2 cellular contexts compared by ENCODE assay signal in genomic region chr15:65310431-65311137, GRCh38.
TF ChIP-seq lines count a peak whose summit lies in the region.

No MANE protein-coding gene starts in this region.

TF ChIP-seq in HepG2, 621 proteins besides CTCF, POLR2A, EP300 and RAD21:
- TF ChIP-seq ZNF547 (CRISPR knock-in tag; IDR thresholded peaks at IDR 0.05) = no peak
- peak; percentile 53 for TF ChIP-seq ZNF770 (CRISPR knock-in tag; IDR thresholded peaks at IDR 0.05)
- 0 out of 2 replicates have a peak, but pooled peaks have one; percentile 29 for TF ChIP-seq ZMYM4 (CRISPR knock-in tag; IDR thresholded peaks at IDR 0.05)

TF ChIP-seq in GM23338, 12 proteins besides CTCF, POLR2A, EP300 and RAD21:
- TF ChIP-seq, protein P1, sequence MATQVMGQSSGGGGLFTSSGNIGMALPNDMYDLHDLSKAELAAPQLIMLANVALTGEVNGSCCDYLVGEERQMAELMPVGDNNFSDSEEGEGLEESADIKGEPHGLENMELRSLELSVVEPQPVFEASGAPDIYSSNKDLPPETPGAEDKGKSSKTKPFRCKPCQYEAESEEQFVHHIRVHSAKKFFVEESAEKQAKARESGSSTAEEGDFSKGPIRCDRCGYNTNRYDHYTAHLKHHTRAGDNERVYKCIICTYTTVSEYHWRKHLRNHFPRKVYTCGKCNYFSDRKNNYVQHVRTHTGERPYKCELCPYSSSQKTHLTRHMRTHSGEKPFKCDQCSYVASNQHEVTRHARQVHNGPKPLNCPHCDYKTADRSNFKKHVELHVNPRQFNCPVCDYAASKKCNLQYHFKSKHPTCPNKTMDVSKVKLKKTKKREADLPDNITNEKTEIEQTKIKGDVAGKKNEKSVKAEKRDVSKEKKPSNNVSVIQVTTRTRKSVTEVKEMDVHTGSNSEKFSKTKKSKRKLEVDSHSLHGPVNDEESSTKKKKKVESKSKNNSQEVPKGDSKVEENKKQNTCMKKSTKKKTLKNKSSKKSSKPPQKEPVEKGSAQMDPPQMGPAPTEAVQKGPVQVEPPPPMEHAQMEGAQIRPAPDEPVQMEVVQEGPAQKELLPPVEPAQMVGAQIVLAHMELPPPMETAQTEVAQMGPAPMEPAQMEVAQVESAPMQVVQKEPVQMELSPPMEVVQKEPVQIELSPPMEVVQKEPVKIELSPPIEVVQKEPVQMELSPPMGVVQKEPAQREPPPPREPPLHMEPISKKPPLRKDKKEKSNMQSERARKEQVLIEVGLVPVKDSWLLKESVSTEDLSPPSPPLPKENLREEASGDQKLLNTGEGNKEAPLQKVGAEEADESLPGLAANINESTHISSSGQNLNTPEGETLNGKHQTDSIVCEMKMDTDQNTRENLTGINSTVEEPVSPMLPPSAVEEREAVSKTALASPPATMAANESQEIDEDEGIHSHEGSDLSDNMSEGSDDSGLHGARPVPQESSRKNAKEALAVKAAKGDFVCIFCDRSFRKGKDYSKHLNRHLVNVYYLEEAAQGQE (IDR thresholded peaks at IDR 0.05; ENCODE audit: unreplicated experiment) = no peak
- TF ChIP-seq NANOG (IDR thresholded peaks at IDR 0.05; ENCODE audit: borderline replicate concordance) = no peak
- no peak for TF ChIP-seq STAT1 (IDR thresholded peaks at IDR 0.05; ENCODE audit: unreplicated experiment)
- TF ChIP-seq, protein P2, sequence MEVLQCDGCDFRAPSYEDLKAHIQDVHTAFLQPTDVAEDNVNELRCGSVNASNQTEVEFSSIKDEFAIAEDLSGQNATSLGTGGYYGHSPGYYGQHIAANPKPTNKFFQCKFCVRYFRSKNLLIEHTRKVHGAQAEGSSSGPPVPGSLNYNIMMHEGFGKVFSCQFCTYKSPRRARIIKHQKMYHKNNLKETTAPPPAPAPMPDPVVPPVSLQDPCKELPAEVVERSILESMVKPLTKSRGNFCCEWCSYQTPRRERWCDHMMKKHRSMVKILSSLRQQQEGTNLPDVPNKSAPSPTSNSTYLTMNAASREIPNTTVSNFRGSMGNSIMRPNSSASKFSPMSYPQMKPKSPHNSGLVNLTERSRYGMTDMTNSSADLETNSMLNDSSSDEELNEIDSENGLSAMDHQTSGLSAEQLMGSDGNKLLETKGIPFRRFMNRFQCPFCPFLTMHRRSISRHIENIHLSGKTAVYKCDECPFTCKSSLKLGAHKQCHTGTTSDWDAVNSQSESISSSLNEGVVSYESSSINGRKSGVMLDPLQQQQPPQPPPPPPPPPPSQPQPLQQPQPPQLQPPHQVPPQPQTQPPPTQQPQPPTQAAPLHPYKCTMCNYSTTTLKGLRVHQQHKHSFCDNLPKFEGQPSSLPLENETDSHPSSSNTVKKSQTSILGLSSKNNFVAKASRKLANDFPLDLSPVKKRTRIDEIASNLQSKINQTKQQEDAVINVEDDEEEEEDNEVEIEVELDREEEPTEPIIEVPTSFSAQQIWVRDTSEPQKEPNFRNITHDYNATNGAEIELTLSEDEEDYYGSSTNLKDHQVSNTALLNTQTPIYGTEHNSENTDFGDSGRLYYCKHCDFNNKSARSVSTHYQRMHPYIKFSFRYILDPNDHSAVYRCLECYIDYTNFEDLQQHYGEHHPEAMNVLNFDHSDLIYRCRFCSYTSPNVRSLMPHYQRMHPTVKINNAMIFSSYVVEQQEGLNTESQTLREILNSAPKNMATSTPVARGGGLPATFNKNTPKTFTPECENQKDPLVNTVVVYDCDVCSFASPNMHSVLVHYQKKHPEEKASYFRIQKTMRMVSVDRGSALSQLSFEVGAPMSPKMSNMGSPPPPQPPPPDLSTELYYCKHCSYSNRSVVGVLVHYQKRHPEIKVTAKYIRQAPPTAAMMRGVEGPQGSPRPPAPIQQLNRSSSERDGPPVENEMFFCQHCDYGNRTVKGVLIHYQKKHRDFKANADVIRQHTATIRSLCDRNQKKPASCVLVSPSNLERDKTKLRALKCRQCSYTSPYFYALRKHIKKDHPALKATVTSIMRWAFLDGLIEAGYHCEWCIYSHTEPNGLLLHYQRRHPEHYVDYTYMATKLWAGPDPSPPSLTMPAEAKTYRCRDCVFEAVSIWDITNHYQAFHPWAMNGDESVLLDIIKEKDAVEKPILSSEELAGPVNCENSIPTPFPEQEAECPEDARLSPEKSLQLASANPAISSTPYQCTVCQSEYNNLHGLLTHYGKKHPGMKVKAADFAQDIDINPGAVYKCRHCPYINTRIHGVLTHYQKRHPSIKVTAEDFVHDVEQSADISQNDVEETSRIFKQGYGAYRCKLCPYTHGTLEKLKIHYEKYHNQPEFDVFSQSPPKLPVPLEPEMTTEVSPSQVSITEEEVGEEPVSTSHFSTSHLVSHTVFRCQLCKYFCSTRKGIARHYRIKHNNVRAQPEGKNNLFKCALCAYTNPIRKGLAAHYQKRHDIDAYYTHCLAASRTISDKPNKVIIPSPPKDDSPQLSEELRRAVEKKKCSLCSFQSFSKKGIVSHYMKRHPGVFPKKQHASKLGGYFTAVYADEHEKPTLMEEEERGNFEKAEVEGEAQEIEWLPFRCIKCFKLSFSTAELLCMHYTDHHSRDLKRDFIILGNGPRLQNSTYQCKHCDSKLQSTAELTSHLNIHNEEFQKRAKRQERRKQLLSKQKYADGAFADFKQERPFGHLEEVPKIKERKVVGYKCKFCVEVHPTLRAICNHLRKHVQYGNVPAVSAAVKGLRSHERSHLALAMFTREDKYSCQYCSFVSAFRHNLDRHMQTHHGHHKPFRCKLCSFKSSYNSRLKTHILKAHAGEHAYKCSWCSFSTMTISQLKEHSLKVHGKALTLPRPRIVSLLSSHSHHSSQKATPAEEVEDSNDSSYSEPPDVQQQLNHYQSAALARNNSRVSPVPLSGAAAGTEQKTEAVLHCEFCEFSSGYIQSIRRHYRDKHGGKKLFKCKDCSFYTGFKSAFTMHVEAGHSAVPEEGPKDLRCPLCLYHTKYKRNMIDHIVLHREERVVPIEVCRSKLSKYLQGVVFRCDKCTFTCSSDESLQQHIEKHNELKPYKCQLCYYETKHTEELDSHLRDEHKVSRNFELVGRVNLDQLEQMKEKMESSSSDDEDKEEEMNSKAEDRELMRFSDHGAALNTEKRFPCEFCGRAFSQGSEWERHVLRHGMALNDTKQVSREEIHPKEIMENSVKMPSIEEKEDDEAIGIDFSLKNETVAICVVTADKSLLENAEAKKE (CRISPR knock-in tag; IDR thresholded peaks at IDR 0.05) = no peak
TF ChIP-seq in GM23338: peak in this region for 0.
